ENCODE assay signal across 2 cellular contexts in the genomic region with DNA sequence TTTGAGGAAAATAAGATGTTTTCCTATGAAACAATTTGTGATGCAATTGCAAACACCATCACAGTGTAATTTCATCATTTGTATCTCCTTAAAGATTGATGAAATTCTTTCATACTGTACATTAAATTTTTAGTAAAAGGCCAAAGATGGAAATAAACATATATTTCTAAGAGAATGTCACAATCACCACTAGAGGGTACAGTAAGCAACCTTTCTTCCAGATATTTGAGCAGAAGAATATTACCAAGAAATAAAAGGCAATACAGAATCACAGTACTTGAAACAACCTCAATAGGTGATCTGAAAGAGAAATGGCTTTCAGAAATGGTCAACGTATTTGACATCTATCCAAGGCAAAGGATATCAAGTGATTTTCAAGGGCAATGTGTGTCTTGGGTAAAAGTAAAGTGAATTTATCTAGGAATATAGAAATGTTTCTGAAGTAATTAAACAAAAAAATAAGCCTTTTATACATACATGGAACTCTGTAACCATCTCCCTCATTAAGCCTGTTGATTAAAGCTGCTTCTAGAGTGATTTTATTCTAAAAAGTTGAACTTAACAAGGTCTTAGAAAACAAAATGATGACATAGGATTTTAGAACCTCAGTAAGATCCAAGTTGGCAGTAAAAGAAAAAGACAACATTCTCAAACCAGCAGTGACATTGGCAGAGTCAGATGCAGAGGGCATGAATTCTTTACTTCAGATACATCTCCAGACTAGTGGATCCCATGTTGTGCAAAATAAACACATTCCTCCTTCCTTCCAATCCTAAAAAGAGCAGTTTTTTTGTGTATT.
TF ChIP-seq lines count a peak whose summit lies in the region.

No MANE protein-coding gene starts in this region.

TF ChIP-seq in SK-N-SH, 30 proteins besides CTCF, POLR2A, EP300 and RAD21 (continued from another document):
- TF ChIP-seq SMC3 (IDR thresholded peaks at IDR 0.05; ENCODE audit: low read depth, low read length) (no peak), NRF1 (IDR thresholded peaks at IDR 0.05; ENCODE audit: low read depth, low read length) (no peak), TAF1 (IDR thresholded peaks at IDR 0.05; ENCODE audit: borderline replicate concordance, low read depth, low read length) (no peak), MXI1 (IDR thresholded peaks at IDR 0.05; ENCODE audit: low read depth, low read length) (no peak), RXRA (IDR thresholded peaks at IDR 0.05; ENCODE audit: borderline replicate concordance, low read depth) (no peak), MEF2A (IDR thresholded peaks at IDR 0.05; ENCODE audit: borderline replicate concordance, low read depth) (no peak), FOXM1 (IDR thresholded peaks at IDR 0.05; ENCODE audit: low read depth) (no peak), GABPA (IDR thresholded peaks at IDR 0.05; ENCODE audit: low read depth) (no peak), TEAD4 (IDR thresholded peaks at IDR 0.05; ENCODE audit: borderline replicate concordance, insufficient read depth) (no peak), RFX5 (IDR thresholded peaks at IDR 0.05; ENCODE audit: low read length) (no peak), EZH2phosphoT487 (IDR thresholded peaks at IDR 0.05; ENCODE audit: borderline replicate concordance, low read depth) (no peak), GATA2 (CRISPR knock-in tag; IDR thresholded peaks at IDR 0.05) (no peak), FOSL2 (IDR thresholded peaks at IDR 0.05; ENCODE audit: borderline replicate concordance, low read depth) (no peak)
- TF ChIP-seq, protein P1, sequence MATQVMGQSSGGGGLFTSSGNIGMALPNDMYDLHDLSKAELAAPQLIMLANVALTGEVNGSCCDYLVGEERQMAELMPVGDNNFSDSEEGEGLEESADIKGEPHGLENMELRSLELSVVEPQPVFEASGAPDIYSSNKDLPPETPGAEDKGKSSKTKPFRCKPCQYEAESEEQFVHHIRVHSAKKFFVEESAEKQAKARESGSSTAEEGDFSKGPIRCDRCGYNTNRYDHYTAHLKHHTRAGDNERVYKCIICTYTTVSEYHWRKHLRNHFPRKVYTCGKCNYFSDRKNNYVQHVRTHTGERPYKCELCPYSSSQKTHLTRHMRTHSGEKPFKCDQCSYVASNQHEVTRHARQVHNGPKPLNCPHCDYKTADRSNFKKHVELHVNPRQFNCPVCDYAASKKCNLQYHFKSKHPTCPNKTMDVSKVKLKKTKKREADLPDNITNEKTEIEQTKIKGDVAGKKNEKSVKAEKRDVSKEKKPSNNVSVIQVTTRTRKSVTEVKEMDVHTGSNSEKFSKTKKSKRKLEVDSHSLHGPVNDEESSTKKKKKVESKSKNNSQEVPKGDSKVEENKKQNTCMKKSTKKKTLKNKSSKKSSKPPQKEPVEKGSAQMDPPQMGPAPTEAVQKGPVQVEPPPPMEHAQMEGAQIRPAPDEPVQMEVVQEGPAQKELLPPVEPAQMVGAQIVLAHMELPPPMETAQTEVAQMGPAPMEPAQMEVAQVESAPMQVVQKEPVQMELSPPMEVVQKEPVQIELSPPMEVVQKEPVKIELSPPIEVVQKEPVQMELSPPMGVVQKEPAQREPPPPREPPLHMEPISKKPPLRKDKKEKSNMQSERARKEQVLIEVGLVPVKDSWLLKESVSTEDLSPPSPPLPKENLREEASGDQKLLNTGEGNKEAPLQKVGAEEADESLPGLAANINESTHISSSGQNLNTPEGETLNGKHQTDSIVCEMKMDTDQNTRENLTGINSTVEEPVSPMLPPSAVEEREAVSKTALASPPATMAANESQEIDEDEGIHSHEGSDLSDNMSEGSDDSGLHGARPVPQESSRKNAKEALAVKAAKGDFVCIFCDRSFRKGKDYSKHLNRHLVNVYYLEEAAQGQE (IDR thresholded peaks at IDR 0.05; ENCODE audit: low read depth, low read length), result no peak
- TF ChIP-seq, protein P2, sequence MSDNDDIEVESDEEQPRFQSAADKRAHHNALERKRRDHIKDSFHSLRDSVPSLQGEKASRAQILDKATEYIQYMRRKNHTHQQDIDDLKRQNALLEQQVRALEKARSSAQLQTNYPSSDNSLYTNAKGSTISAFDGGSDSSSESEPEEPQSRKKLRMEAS (IDR thresholded peaks at IDR 0.05; ENCODE audit: low read depth), result no peak
TF ChIP-seq in SK-N-SH: peak in this region for 0.

TF ChIP-seq in SK-N-SH treated with all-trans-retinoic acid at 6 μM for 48 hours, 23 proteins besides CTCF, POLR2A, EP300 and RAD21 (continued from another document):
- TF ChIP-seq PPARA (CRISPR knock-in tag; IDR thresholded peaks at IDR 0.05; ENCODE audit: borderline replicate concordance) (no peak), ESRRG (CRISPR knock-in tag; IDR thresholded peaks at IDR 0.05) (no peak), ZC3H10 (CRISPR knock-in tag; IDR thresholded peaks at IDR 0.05) (no peak), ZFP3 (CRISPR knock-in tag; IDR thresholded peaks at IDR 0.05) (no peak), TCF4 (CRISPR knock-in tag; IDR thresholded peaks at IDR 0.05; ENCODE audit: borderline replicate concordance) (no peak), TOX (CRISPR knock-in tag; IDR thresholded peaks at IDR 0.05; ENCODE audit: borderline replicate concordance) (no peak), ZNF8 (CRISPR knock-in tag; IDR thresholded peaks at IDR 0.05) (no peak), ZFP30 (CRISPR knock-in tag; IDR thresholded peaks at IDR 0.05) (no peak)
- TF ChIP-seq, protein P3, sequence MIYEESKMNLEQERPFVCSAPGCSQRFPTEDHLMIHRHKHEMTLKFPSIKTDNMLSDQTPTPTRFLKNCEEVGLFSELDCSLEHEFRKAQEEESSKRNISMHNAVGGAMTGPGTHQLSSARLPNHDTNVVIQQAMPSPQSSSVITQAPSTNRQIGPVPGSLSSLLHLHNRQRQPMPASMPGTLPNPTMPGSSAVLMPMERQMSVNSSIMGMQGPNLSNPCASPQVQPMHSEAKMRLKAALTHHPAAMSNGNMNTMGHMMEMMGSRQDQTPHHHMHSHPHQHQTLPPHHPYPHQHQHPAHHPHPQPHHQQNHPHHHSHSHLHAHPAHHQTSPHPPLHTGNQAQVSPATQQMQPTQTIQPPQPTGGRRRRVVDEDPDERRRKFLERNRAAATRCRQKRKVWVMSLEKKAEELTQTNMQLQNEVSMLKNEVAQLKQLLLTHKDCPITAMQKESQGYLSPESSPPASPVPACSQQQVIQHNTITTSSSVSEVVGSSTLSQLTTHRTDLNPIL (CRISPR knock-in tag; IDR thresholded peaks at IDR 0.05; ENCODE audit: low read depth), result no peak
- TF ChIP-seq, protein P4, sequence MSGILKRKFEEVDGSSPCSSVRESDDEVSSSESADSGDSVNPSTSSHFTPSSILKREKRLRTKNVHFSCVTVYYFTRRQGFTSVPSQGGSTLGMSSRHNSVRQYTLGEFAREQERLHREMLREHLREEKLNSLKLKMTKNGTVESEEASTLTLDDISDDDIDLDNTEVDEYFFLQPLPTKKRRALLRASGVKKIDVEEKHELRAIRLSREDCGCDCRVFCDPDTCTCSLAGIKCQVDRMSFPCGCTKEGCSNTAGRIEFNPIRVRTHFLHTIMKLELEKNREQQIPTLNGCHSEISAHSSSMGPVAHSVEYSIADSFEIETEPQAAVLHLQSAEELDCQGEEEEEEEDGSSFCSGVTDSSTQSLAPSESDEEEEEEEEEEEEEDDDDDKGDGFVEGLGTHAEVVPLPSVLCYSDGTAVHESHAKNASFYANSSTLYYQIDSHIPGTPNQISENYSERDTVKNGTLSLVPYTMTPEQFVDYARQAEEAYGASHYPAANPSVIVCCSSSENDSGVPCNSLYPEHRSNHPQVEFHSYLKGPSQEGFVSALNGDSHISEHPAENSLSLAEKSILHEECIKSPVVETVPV (CRISPR knock-in tag; IDR thresholded peaks at IDR 0.05), result no peak
